Comparison of ENCODE assay signal across 16 cellular contexts in genomic region chr16:30124985-30125379, GRCh38. TPM values are rescaled to one million over a fixed set of nuclear protein-coding genes. Genes with fewer than 3 reads are reported as not detected.
"Had no signal": no experiment of that assay in that cellular context is flagged by ENCODE, and none has a peak within 500 bp of the region (broad histone marks: within the 10 kb centered on the region; RNA-seq: fewer than 3 reads in every experiment).

No MANE protein-coding gene starts in this region.

- H3K27ac ChIP-seq: WERI-Rb-1 had no signal

- H3K27me3 ChIP-seq: dorsolateral prefrontal cortex, right atrium auricular region, testis had no signal

- H3K36me3 Mint-ChIP-seq: activated CD4-positive, alpha-beta memory T cell treated with anti-CD3 and anti-CD28 coated beads for 36 hours; activated naive CD8-positive, alpha-beta T cell treated with anti-CD3 and anti-CD28 coated beads for 36 hours had no signal

- H3K9me3 ChIP-seq: left ventricle myocardium inferior, right atrium auricular region, testis had no signal

- DNase-seq: activated CD4-positive, alpha-beta memory T cell treated with anti-CD3 and anti-CD28 coated beads for 36 hours; activated CD4-positive, alpha-beta T cell treated with anti-CD3 and anti-CD28 coated beads for 36 hours; activated CD8-positive, alpha-beta memory T cell treated with anti-CD3 and anti-CD28 coated beads, Interleukin-2, amount 50 U/mL, for 4 hours; activated gamma-delta T cell treated with Interleukin-2 at 50 U/mL for 16 hours; activated naive CD8-positive, alpha-beta T cell treated with anti-CD3 and anti-CD28 coated beads for 36 hours; endodermal cell; left ventricle myocardium inferior had no signal

- H3K27me3 Mint-ChIP-seq: activated CD4-positive, alpha-beta memory T cell treated with anti-CD3 and anti-CD28 coated beads for 36 hours; activated CD4-positive, alpha-beta T cell treated with anti-CD3 and anti-CD28 coated beads for 36 hours; activated naive CD8-positive, alpha-beta T cell treated with anti-CD3 and anti-CD28 coated beads for 36 hours; progenitor cell of endocrine pancreas; stimulated activated naive CD8-positive, alpha-beta T cell treated with anti-CD3 and anti-CD28 coated beads, Interleukin-15, Interleukin-2, amounts not matched to agents 100 ng/mL and 50 ng/mL, for 24 hours had no signal

- H3K4me3 Mint-ChIP-seq: activated CD4-positive, alpha-beta memory T cell treated with anti-CD3 and anti-CD28 coated beads for 36 hours; activated CD4-positive, alpha-beta T cell treated with anti-CD3 and anti-CD28 coated beads for 36 hours; endodermal cell; stimulated activated naive CD8-positive, alpha-beta T cell treated with anti-CD3 and anti-CD28 coated beads, Interleukin-15, Interleukin-2, amounts not matched to agents 100 ng/mL and 50 ng/mL, for 24 hours; T-helper 1 cell treated with Interleukin-12 subunit alpha and Interleukin-12 subunit beta and Interleukin-4 antibody, amounts not matched to agents 30 μg/mL and 1 μg/mL, for 36 hours had no signal

- H3K27ac Mint-ChIP-seq: activated CD4-positive, alpha-beta memory T cell treated with anti-CD3 and anti-CD28 coated beads for 36 hours; activated CD4-positive, alpha-beta T cell treated with anti-CD3 and anti-CD28 coated beads for 36 hours; activated naive CD8-positive, alpha-beta T cell treated with anti-CD3 and anti-CD28 coated beads for 36 hours; endodermal cell; progenitor cell of endocrine pancreas; stimulated activated naive CD8-positive, alpha-beta T cell treated with anti-CD3 and anti-CD28 coated beads, Interleukin-15, Interleukin-2, amounts not matched to agents 100 ng/mL and 50 ng/mL, for 24 hours; T-helper 1 cell treated with Interleukin-12 subunit alpha and Interleukin-12 subunit beta and Interleukin-4 antibody, amounts not matched to agents 30 μg/mL and 1 μg/mL, for 36 hours had no signal

- H3K9me3 Mint-ChIP-seq: activated CD4-positive, alpha-beta memory T cell treated with anti-CD3 and anti-CD28 coated beads for 36 hours; activated naive CD8-positive, alpha-beta T cell treated with anti-CD3 and anti-CD28 coated beads for 36 hours; endodermal cell; nephron; stimulated activated naive CD8-positive, alpha-beta T cell treated with anti-CD3 and anti-CD28 coated beads, Interleukin-15, Interleukin-2, amounts not matched to agents 100 ng/mL and 50 ng/mL, for 24 hours; T-helper 1 cell treated with Interleukin-12 subunit alpha and Interleukin-12 subunit beta and Interleukin-4 antibody, amounts not matched to agents 30 μg/mL and 1 μg/mL, for 36 hours had no signal

- H3K4me3 ChIP-seq: left ventricle myocardium inferior, right atrium auricular region, testis had no signal

RNA-seq across cellular contexts. Expression of gene GDPD3, which starts 11.6 kb away (rescaled TPM):
- total RNA-seq: epithelial cell of proximal tubule had no signal
